Comparison of ENCODE assay signal across 8 cellular contexts in the genomic region with DNA sequence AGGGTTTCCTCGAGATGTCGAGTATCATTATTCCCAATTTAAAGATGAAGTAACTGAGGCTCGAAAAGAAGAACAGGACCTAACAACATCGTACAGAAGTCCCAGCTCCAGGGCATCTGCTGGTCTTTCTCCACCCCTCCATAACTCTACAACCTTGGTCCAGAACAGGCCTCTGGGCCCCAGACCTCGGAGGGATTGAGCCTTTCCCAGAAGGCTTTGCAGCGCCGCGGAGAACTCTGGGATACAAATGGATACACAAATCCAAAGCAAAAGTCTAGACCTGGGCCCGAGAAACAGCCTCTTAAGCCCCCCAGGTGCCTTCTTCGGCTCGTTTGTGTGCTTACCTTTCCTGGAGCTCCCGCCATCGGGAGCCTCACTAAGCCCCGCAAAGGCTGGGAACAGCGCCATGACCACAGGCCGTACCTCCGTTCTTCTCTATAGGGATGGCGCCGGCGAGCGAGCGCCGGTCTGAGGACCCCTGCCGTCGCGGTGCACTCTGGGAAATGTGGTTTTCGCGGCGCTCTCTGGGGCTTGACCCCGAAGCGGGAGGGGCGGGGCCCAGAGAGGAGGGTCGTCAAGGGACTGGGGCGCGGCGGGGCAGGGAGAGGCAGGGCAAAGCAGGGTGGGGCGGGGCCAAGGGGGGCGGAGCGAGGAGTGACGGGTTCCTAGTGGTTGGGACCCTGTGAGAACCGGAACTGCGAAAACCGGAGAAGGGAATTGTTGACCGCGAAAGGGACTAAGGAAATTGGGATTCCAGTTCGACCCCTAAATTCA. TPM values are rescaled to one million over a fixed set of nuclear protein-coding genes. Genes with fewer than 3 reads are reported as not detected.
DNase-seq lines count a peak whose midpoint lies in the region; ATAC-seq and TF ChIP-seq lines count a peak whose summit lies in the region.

A gene with protein sequence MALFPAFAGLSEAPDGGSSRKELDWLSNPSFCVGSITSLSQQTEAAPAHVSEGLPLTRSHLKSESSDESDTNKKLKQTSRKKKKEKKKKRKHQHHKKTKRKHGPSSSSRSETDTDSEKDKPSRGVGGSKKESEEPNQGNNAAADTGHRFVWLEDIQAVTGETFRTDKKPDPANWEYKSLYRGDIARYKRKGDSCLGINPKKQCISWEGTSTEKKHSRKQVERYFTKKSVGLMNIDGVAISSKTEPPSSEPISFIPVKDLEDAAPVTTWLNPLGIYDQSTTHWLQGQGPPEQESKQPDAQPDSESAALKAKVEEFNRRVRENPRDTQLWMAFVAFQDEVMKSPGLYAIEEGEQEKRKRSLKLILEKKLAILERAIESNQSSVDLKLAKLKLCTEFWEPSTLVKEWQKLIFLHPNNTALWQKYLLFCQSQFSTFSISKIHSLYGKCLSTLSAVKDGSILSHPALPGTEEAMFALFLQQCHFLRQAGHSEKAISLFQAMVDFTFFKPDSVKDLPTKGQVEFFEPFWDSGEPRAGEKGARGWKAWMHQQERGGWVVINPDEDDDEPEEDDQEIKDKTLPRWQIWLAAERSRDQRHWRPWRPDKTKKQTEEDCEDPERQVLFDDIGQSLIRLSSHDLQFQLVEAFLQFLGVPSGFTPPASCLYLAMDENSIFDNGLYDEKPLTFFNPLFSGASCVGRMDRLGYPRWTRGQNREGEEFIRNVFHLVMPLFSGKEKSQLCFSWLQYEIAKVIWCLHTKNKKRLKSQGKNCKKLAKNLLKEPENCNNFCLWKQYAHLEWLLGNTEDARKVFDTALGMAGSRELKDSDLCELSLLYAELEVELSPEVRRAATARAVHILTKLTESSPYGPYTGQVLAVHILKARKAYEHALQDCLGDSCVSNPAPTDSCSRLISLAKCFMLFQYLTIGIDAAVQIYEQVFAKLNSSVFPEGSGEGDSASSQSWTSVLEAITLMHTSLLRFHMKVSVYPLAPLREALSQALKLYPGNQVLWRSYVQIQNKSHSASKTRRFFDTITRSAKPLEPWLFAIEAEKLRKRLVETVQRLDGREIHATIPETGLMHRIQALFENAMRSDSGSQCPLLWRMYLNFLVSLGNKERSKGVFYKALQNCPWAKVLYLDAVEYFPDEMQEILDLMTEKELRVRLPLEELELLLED (minus strand): TSS at position 445 of the 774 bp plus-strand sequence. CDS start 37 bp downstream, at position 408.

- H3K9me3 Mint-ChIP-seq in endothelial cell (ENCODE audit: unreplicated experiment) (no peaks in the 10 kb centered on the region), mesothelial cell of epicardium (no peaks in the 10 kb centered on the region)

- H3K9ac ChIP-seq in OCI-LY3 (ENCODE audit: low read length), result peak within 1 kb of the TSS; percentile 96

- H3K4me3 ChIP-seq in OCI-LY3 (ENCODE audit: low read length), result peak within 1 kb of the TSS; percentile 95

- no peaks in the 10 kb centered on the region for H3K36me3 ChIP-seq in OCI-LY3 (replicated peaks; ENCODE audit: low read depth, low read length)

- H3K4me1 Mint-ChIP-seq in endothelial cell (ENCODE audit: unreplicated experiment), result peaks cover 8% of the 10 kb centered on the region
- peaks cover 32% of the 10 kb centered on the region for H3K4me1 Mint-ChIP-seq in mesothelial cell of epicardium

- peaks cover 13% of the 10 kb centered on the region for H3K4me1 ChIP-seq in OCI-LY3 (ENCODE audit: low read length)

- ATAC-seq in GM21528 (IDR thresholded peaks at IDR 0.05; ENCODE audit: low FRiP score, unreplicated experiment), result peak; percentile 92

- H4K20me1 ChIP-seq in OCI-LY3 (ENCODE audit: insufficient read depth, low read length), result no peaks in the 10 kb centered on the region

- peak within 1 kb of the TSS; percentile 89 for H3K4me2 ChIP-seq in OCI-LY3 (ENCODE audit: low read length)

- peaks cover 44% of the 10 kb centered on the region for H3K79me2 ChIP-seq in OCI-LY3 (ENCODE audit: low read length)

- H3K9me3 ChIP-seq in OCI-LY3 (ENCODE audit: insufficient read depth, low read length), result no peaks in the 10 kb centered on the region

- H3K36me3 Mint-ChIP-seq in endothelial cell (ENCODE audit: low read depth, unreplicated experiment) (peaks cover 3% of the 10 kb centered on the region), mesothelial cell of epicardium (peaks cover 4% of the 10 kb centered on the region)

- no peak for TF ChIP-seq CTCF in OCI-LY3 (IDR thresholded peaks at IDR 0.05; ENCODE audit: low read depth, low read length)
- no peak for TF ChIP-seq CTCF in endothelial cell (IDR thresholded peaks at IDR 0.05; ENCODE audit: unreplicated experiment)
- TF ChIP-seq CTCF in mesothelial cell of epicardium (IDR thresholded peaks at IDR 0.05; ENCODE audit: unreplicated experiment), result no peak

- H3K4me3 Mint-ChIP-seq in endothelial cell (ENCODE audit: unreplicated experiment) (peak within 1 kb of the TSS; percentile 88), mesothelial cell of epicardium (peak within 1 kb of the TSS; percentile 78)

- peak within 1 kb of the TSS; percentile 86 for H3K27ac Mint-ChIP-seq in endothelial cell (ENCODE audit: unreplicated experiment)
- peak within 1 kb of the TSS; percentile 94 for H3K27ac Mint-ChIP-seq in mesothelial cell of epicardium

- peaks cover 24% of the 10 kb centered on the region for H3K27me3 ChIP-seq in OCI-LY3 (ENCODE audit: low read depth, low read length)

- peak within 1 kb of the TSS; percentile 99 for H2AFZ ChIP-seq in OCI-LY3 (ENCODE audit: low read depth, low read length)

- H3K27me3 Mint-ChIP-seq in endothelial cell (ENCODE audit: unreplicated experiment) (peaks cover 1% of the 10 kb centered on the region), mesothelial cell of epicardium (ENCODE audit: low read depth) (peaks cover 13% of the 10 kb centered on the region)

- DNase-seq in DMS 273 treated with DMSO at 0.1 percent for 48 hours (lab: John Stamatoyannopoulos, UW) (peak; percentile 90), HuH-7.5 (ENCODE audit: low spot score) (peak; percentile 78), endothelial cell (ENCODE audit: low spot score) (peak; percentile 100), mesothelial cell of epicardium (ENCODE audit: low spot score in 2 of 2, unreplicated experiment in 2 of 2) (peak; percentile 97 to 98)
- DNase-seq in activated CD8-positive, alpha-beta memory T cell treated with anti-CD3 and anti-CD28 coated beads, Interleukin-2, amount 50 U/mL, for 4 hours, result peak; percentile 97
- DNase-seq in stimulated activated CD8-positive, alpha-beta memory T cell treated with anti-CD3 and anti-CD28 coated beads, Interleukin-15, amount 100 ng/mL, for 4 hours (ENCODE audit: low read depth in 2 of 2), result peak; percentile 90 to 95

- H3K27ac ChIP-seq in OCI-LY3 (ENCODE audit: low read length), result peak within 1 kb of the TSS; percentile 71

RNA-seq across cellular contexts. Expression of the gene that starts here (rescaled TPM):
- 20.8 TPM for total RNA-seq in endothelial cell (ENCODE audit: unreplicated experiment)
- total RNA-seq in mesothelial cell of epicardium, result 38.5 to 42.7 TPM (median 40.8 TPM) in 3 replicates

Comparison
In these comparisons a context has a peak if more than half of its experiments do, and no peak if none do; other contexts are left out.
1. Peak in every context shown above with its lines: DNase-seq, ATAC-seq, H3K4me3 ChIP-seq and H3K27ac ChIP-seq.